In the genomic region with DNA sequence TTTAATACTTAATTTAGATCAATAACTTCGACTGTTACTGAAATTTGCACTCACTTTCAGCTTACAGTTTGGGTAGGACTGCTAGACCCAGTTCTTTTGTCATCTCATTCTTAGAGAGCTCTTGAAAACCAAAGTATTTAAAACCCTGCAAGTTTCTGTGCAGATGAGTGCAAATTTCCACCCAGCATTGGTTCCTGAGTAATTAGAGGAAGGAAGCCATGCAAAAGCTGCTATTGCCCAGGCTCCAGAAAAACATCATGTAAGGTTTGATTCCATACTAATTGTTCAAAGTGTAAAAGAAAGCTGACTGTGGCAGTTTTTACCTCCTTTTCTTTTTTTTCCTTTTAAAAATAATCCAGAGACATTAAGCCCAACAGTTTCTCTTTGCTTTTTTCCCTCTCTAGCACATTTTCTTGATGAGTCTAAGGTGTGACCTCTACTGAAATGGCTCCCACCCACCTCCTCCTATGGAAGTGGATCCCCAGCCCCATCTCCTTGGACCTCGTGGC, we compare ENCODE assay signal across 13 cellular contexts. TPM values are rescaled to one million over a fixed set of nuclear protein-coding genes. Genes with fewer than 3 reads are reported as not detected.
DNase-seq lines count a peak whose midpoint lies in the region; ATAC-seq and TF ChIP-seq lines count a peak whose summit lies in the region.
"Had no signal": no experiment of that assay in that cellular context is flagged by ENCODE, and none has a peak within 500 bp of the region (broad histone marks: within the 10 kb centered on the region; RNA-seq: fewer than 3 reads in every experiment).

No MANE protein-coding gene starts in this region.

- peaks cover 65% of the 10 kb centered on the region for H3K4me1 ChIP-seq in cardiac muscle cell (ENCODE audit: low read depth)
- no peaks in the 10 kb centered on the region for H3K4me1 ChIP-seq in breast epithelium
- peaks cover 41 to 88% (median 66%) of the 10 kb centered on the region in 4 donors for H3K4me1 ChIP-seq in transverse colon

- ATAC-seq in GM21390 (IDR thresholded peaks at IDR 0.05; ENCODE audit: unreplicated experiment): no peak
- ATAC-seq: activated CD8-positive, alpha-beta T cell treated with anti-CD3 and anti-CD28 coated beads for 36 hours had no signal

- TF ChIP-seq EP300 in transverse colon (IDR thresholded peaks at IDR 0.05; ENCODE audit: low read depth): no peak

- H3K36me3 ChIP-seq in cardiac muscle cell (no peaks in the 10 kb centered on the region), breast epithelium (no peaks in the 10 kb centered on the region), transverse colon (peaks cover 0 to 12% (median 0%) of the 10 kb centered on the region in 4 donors)

- TF ChIP-seq POLR2A in breast epithelium (IDR thresholded peaks at IDR 0.05) (no peak), transverse colon (IDR thresholded peaks at IDR 0.05) (no peak)

- no peak overlapping the region for H3K4me3 ChIP-seq in cardiac muscle cell
- H3K4me3 ChIP-seq in breast epithelium: no peak overlapping the region
- H3K4me3 ChIP-seq in transverse colon: no peak overlapping the region
- H3K4me3 ChIP-seq: skin epidermis had no signal

- 60 to 80% methylated on average over 1 to 2 of the region's 2 CpGs for WGBS in transverse colon (ENCODE audit: low coverage in 1 of 2), 2 donors

- H3K9me3 ChIP-seq in cardiac muscle cell (ENCODE audit: low read depth) (no peaks in the 10 kb centered on the region), breast epithelium (no peaks in the 10 kb centered on the region), transverse colon (no peaks in the 10 kb centered on the region)

- TF ChIP-seq CTCF in cardiac muscle cell (IDR thresholded peaks at IDR 0.05; ENCODE audit: low read depth, low read length): no peak
- no peak for TF ChIP-seq CTCF in breast epithelium (IDR thresholded peaks at IDR 0.05)
- no peak for TF ChIP-seq CTCF in transverse colon (IDR thresholded peaks at IDR 0.05)

- in situ Hi-C loops in transverse colon (cut with MboI; ENCODE audit: low pct_ligation_motif_present in 1 of 4, low pct_unique_long_range_greater_than_20kb in 1 of 4, low sequenced_read_pairs in 3 of 4): no loop called here

- H3K27ac ChIP-seq in cardiac muscle cell: peak overlapping the region; percentile 75
- H3K27ac ChIP-seq in breast epithelium: peak overlapping the region; percentile 82 to 90
- H3K27ac ChIP-seq in transverse colon: peak overlapping the region; percentile 74 to 87 (median 84)

- DNase-seq in cardiac muscle cell (ENCODE audit: low read depth in 1 of 2, low spot score in 1 of 2) (no peak), cardiac septum (ENCODE audit: low spot score) (no peak), breast epithelium (ENCODE audit: low spot score in 2 of 2) (no peak), lung microvascular endothelial cell (ENCODE audit: low read depth in 2 of 2) (peak; percentile 32 to 62), transverse colon (no peak), DMS153 treated with DMSO at 0.1 percent for 48 hours (lab: John Stamatoyannopoulos, UW; ENCODE audit: unreplicated experiment) (no peak)
- DNase-seq in stimulated activated CD4-positive, alpha-beta T cell treated with anti-CD3 and anti-CD28 coated beads, Interleukin-2, amount 100 ng/mL, for 48 hours: no peak
- DNase-seq: activated CD8-positive, alpha-beta T cell treated with anti-CD3 and anti-CD28 coated beads for 36 hours; activated effector memory CD4-positive, alpha-beta T cell treated with anti-CD3 and anti-CD28 coated beads, Interleukin-2, amount 50 U/mL, for 16 hours; central memory CD4-positive, alpha-beta T cell; NCI-H2171 had no signal

- intact Hi-C loops in cardiac septum (cut with DNase I) (loop anchor here (2.0 kb wide), 1 partner anchor 30 kb away; a partner anchor contains a TSS), breast epithelium (cut with DNase I; ENCODE audit: low total_unique reads) (no loop called here), transverse colon (cut with DNase I; ENCODE audit: low total_unique reads) (no loop called here)

- H3K27me3 ChIP-seq in cardiac muscle cell: no peaks in the 10 kb centered on the region
- no peaks in the 10 kb centered on the region for H3K27me3 ChIP-seq in breast epithelium
- H3K27me3 ChIP-seq in transverse colon: no peaks in the 10 kb centered on the region

RNA-seq across cellular contexts. Expression of a gene that starts 30.3 kb away (rescaled TPM):
- 43.0 and 44.8 TPM in 2 replicates for total RNA-seq in cardiac muscle cell
- 25.5 and 28.4 TPM in 2 replicates for polyA plus RNA-seq in cardiac muscle cell
- total RNA-seq in cardiac septum: 185 TPM
- 10 to 100 TPM; 76.7 to 91.2 (median 80.3) TPM for total RNA-seq in breast epithelium
- 27.5 and 48.2 TPM in 2 replicates for total RNA-seq in lung microvascular endothelial cell
- 10 to 100 TPM; 37.8 to 81.5 (median 58.3) TPM for total RNA-seq in transverse colon

Comparison
In these comparisons a context has a peak if more than half of its experiments do, and no peak if none do; other contexts are left out.
1. DNase-seq: peak in lung microvascular endothelial cell (2 of 2); none in cardiac muscle cell (0 of 2), cardiac septum (single experiment), breast epithelium (0 of 2), transverse colon (single experiment), DMS153 treated with DMSO at 0.1 percent for 48 hours (single experiment) and stimulated activated CD4-positive, alpha-beta T cell treated with anti-CD3 and anti-CD28 coated beads, Interleukin-2, amount 100 ng/mL, for 48 hours (0 of 2).
2. Peak in every context shown above with its lines, with median percentiles within 50 percentile points of each other: H3K27ac ChIP-seq.